Comparison of ENCODE assay signal across 8 cellular contexts in the genomic region with DNA sequence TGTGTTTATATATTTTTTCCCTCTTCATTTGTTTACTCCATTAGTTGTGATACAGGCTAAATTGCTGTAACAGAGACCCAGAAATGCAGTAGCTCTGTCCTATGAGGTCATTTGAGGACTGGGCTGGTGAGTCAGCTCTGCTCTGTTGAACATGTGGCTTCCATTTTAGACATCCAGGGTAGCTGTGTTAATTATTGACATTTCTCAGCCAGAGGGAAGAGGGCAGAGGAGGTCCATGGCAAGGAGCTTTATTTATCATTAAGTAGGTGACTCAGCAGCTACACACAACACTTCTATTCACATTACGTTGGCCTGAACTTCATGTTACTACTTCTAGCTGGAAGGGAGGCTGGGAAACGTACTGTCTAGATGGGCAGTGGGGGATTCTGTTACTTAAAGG.
DNase-seq lines count a peak whose midpoint lies in the region; ATAC-seq lines count a peak whose summit lies in the region.

No MANE protein-coding gene starts in this region.

- peak; percentile 94 for ATAC-seq in GM21447 (IDR thresholded peaks at IDR 0.05; ENCODE audit: unreplicated experiment)
- no peak for ATAC-seq in HG03045 (IDR thresholded peaks at IDR 0.05; ENCODE audit: unreplicated experiment)
- no peak for ATAC-seq in GM21529 (IDR thresholded peaks at IDR 0.05; ENCODE audit: unreplicated experiment)

- DNase-seq in AG08395 (ENCODE audit: low spot score), result peak; percentile 89
- peak; percentile 25 for DNase-seq in NCI-H146 (lab: John Stamatoyannopoulos, UW)
- DNase-seq in fibroblast of the conjunctiva (ENCODE audit: low read depth), result peak; percentile 91
- DNase-seq in SK-N-DZ (ENCODE audit: low spot score), result no peak
- DNase-seq in activated CD4-positive, alpha-beta T cell treated with anti-CD3 and anti-CD28 coated beads for 48 hours, result no peak

Comparison
In these comparisons a context has a peak if more than half of its experiments do, and no peak if none do; other contexts are left out.
1. DNase-seq: peak in AG08395 (single experiment), NCI-H146 (single experiment) and fibroblast of the conjunctiva (single experiment); none in SK-N-DZ (single experiment) and activated CD4-positive, alpha-beta T cell treated with anti-CD3 and anti-CD28 coated beads for 48 hours (single experiment).